8 cellular contexts compared by ENCODE assay signal in the genomic region with DNA sequence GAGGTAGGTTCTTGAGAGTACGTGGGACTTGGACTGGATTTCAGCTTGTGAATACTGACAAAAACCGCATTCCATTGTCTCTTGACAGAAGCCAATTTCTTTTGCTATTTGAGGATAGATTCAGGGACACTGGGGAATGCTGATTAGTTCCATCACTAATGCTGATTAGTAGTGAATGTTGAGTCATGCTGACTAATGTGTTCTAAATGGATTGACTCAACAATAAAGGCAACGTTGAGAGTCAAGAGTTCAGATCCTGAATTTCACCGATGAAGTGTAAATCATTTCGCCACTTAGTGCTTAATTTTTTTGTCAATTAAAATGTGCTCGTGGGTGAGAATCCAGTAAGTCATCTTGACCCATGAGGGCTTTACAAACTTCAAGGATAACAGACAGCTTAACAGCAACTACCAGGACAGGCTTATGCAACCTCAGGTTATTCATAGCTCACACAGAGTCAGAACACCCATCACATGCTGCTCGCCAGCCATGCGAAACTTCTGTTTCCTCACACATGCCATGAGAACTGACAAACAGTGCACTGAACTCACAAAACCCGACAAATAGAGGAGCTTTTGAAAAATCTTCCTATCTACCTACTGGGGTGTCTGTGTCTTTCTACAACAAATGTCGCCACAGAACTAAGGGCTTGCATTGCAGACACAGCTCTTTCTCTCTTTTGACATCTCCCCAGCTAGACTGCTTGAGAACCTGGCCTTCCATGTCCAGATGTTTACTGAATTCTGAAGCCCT.
A peak's percentile ranks its signal among the peaks of the same experiment; 100 is the strongest.
DNase-seq lines count a peak whose midpoint lies in the region; ATAC-seq and TF ChIP-seq lines count a peak whose summit lies in the region.

No MANE protein-coding gene starts in this region.

- CTCF ChIA-PET in BJ (lab: Yijun Ruan, JAX): interaction anchor here (0.9 to 1.8 kb wide), 4 partner anchors 15 to 543 kb away, joined by 3 to 6 read pairs (median 4); no protein-coding TSS in a partner anchor

- H3K4me3 ChIP-seq in BJ (ENCODE audit: low read depth, low read length): no peak overlapping the region
- no peak overlapping the region for H3K4me3 ChIP-seq in cardiac fibroblast (replicated peaks in 1 of 2; ENCODE audit: low read depth in 2 of 2, low read length in 2 of 2)
- no peak overlapping the region for H3K4me3 ChIP-seq in lower leg skin (ENCODE audit: low read depth, poor library complexity, severe bottlenecking)
- H3K4me3 ChIP-seq in transverse colon: no peak overlapping the region
- H3K4me3 ChIP-seq in H7 (ENCODE audit: insufficient read depth, low read depth, low read length): no peak overlapping the region

- WGBS in lower leg skin, 2 donors: 51 to 59% methylated on average over 10 of the region's 10 CpGs
- 60 to 96% methylated on average over 5 to 10 of the region's 10 CpGs for WGBS in transverse colon (ENCODE audit: low coverage in 1 of 2), 2 donors

- peak overlapping the region; percentile 43 to 81 (median 58) for H3K27ac ChIP-seq in transverse colon

- no peaks in the 10 kb centered on the region for H3K9me3 ChIP-seq in transverse colon

- TF ChIP-seq POLR2A in lower leg skin (IDR thresholded peaks at IDR 0.05) (no peak), transverse colon (IDR thresholded peaks at IDR 0.05) (no peak)

- in situ Hi-C loops in transverse colon (cut with MboI; ENCODE audit: low pct_ligation_motif_present in 1 of 4, low pct_unique_long_range_greater_than_20kb in 1 of 4, low sequenced_read_pairs in 3 of 4): no loop called here

- H3K27me3 ChIP-seq in BJ (ENCODE audit: control insufficient read depth, insufficient read depth, low read length) (no peaks in the 10 kb centered on the region), transverse colon (no peaks in the 10 kb centered on the region), H7 (ENCODE audit: control insufficient read depth, insufficient read depth, low read length) (no peaks in the 10 kb centered on the region)

- intact Hi-C loops in lower leg skin (cut with DNase I; ENCODE audit: low total_unique reads): no loop called here
- intact Hi-C loops in transverse colon (cut with DNase I; ENCODE audit: low total_unique reads): no loop called here

- H3K36me3 ChIP-seq in BJ (ENCODE audit: control insufficient read depth, insufficient read depth, low read length) (no peaks in the 10 kb centered on the region), transverse colon (no peaks in the 10 kb centered on the region), H7 (replicated peaks; ENCODE audit: control insufficient read depth, insufficient read depth, low read length) (no peaks in the 10 kb centered on the region)

- ATAC-seq in GM19467 (IDR thresholded peaks at IDR 0.05; ENCODE audit: unreplicated experiment): peak; percentile 69

- DNase-seq in BJ (ENCODE audit: low read depth) (peak; percentile 85), HS-5 (ENCODE audit: low read depth) (peak; percentile 83), cardiac fibroblast (ENCODE audit: low read depth in 2 of 2) (peak; percentile 93 to 97), lower leg skin (ENCODE audit: low spot score in 2 of 2) (peak; percentile 86 to 89), transverse colon (peak; percentile 35), H7 (no peak)
- DNase-seq in activated CD4-positive, alpha-beta T cell treated with anti-CD3 and anti-CD28 coated beads, Interleukin-2, amount 50 U/mL, for 4 hours: no peak

- TF ChIP-seq CTCF in BJ (IDR thresholded peaks at IDR 0.05; ENCODE audit: insufficient read depth, low read depth, low read length) (no peak), cardiac fibroblast (IDR thresholded peaks at IDR 0.05; ENCODE audit: low read depth, low read length) (no peak), lower leg skin (IDR thresholded peaks at IDR 0.05) (no peak), transverse colon (IDR thresholded peaks at IDR 0.05) (no peak)

- peaks cover 0 to 8% (median 0%) of the 10 kb centered on the region in 4 donors for H3K4me1 ChIP-seq in transverse colon

- POLR2A ChIA-PET in BJ (lab: Charles Lee): no interaction called here

- TF ChIP-seq EP300 in transverse colon (IDR thresholded peaks at IDR 0.05; ENCODE audit: low read depth): peak; percentile 14

Comparison
In these comparisons a context has a peak if more than half of its experiments do, and no peak if none do; other contexts are left out.
1. DNase-seq: peak in BJ (single experiment), HS-5 (single experiment), cardiac fibroblast (2 of 2), lower leg skin (2 of 2) and transverse colon (single experiment); none in H7 (single experiment) and activated CD4-positive, alpha-beta T cell treated with anti-CD3 and anti-CD28 coated beads, Interleukin-2, amount 50 U/mL, for 4 hours (0 of 2).